Comparison of ENCODE assay signal across 11 cellular contexts in genomic region chr22:41308054-41308453, GRCh38. TPM values are rescaled to one million over a fixed set of nuclear protein-coding genes. Genes with fewer than 3 reads are reported as not detected.
DNase-seq lines count a peak whose midpoint lies in the region; ATAC-seq and TF ChIP-seq lines count a peak whose summit lies in the region.
"Had no signal": no experiment of that assay in that cellular context is flagged by ENCODE, and none has a peak within 500 bp of the region (broad histone marks: within the 10 kb centered on the region; RNA-seq: fewer than 3 reads in every experiment).

No MANE protein-coding gene starts in this region.

- no peaks in the 10 kb centered on the region for H3K27me3 Mint-ChIP-seq in stimulated activated naive CD8-positive, alpha-beta T cell treated with anti-CD3 and anti-CD28 coated beads, Interleukin-15, Interleukin-2, amounts not matched to agents 100 ng/mL and 50 ng/mL, for 24 hours
- no peaks in the 10 kb centered on the region for H3K27me3 Mint-ChIP-seq in effector memory CD8-positive, alpha-beta T cell
- H3K27me3 Mint-ChIP-seq: progenitor cell of endocrine pancreas had no signal

- H3K27ac Mint-ChIP-seq in stimulated activated naive CD8-positive, alpha-beta T cell treated with anti-CD3 and anti-CD28 coated beads, Interleukin-15, Interleukin-2, amounts not matched to agents 100 ng/mL and 50 ng/mL, for 24 hours, result peak overlapping the region; percentile 58
- H3K27ac Mint-ChIP-seq in effector memory CD8-positive, alpha-beta T cell, result peak overlapping the region; percentile 19 to 87

- H3K79me2 ChIP-seq in mesendoderm (ENCODE audit: control insufficient read depth, insufficient read depth, low read length), result peaks cover 51% of the 10 kb centered on the region

- peaks cover 6% of the 10 kb centered on the region for H3K4me1 ChIP-seq in mesendoderm (ENCODE audit: control insufficient read depth, low read depth, low read length)

- H3K27me3 ChIP-seq in mesendoderm (ENCODE audit: insufficient read depth, low read length, poor library complexity), result no peaks in the 10 kb centered on the region
- H3K27me3 ChIP-seq: BE2C had no signal

- CTCF ChIA-PET in GM10248 (lab: Yijun Ruan, JAX), result no interaction called here

- no peak overlapping the region for H3K27ac ChIP-seq in mesendoderm (ENCODE audit: low read depth, low read length)

- no peak for ATAC-seq in stimulated activated naive CD8-positive, alpha-beta T cell treated with anti-CD3 and anti-CD28 coated beads, Interleukin-15, Interleukin-2, amounts not matched to agents 100 U/mL and 50 U/mL, for 24 hours
- ATAC-seq in effector memory CD8-positive, alpha-beta T cell (replicated peaks), result no peak
- ATAC-seq in GM18858 (IDR thresholded peaks at IDR 0.05; ENCODE audit: unreplicated experiment), result no peak
- no peak for ATAC-seq in GM21515 (IDR thresholded peaks at IDR 0.05; ENCODE audit: unreplicated experiment)

- no peak overlapping the region for H3K56ac ChIP-seq in mesendoderm (ENCODE audit: low read length)

- POLR2A ChIA-PET in GM10248 (lab: Yijun Ruan, JAX), result no interaction called here

- H3K4me3 ChIP-seq in mesendoderm (ENCODE audit: low read length), result no peak overlapping the region

- H3K9ac ChIP-seq in mesendoderm (ENCODE audit: low read length), result no peak overlapping the region

- no peak overlapping the region for H4K5ac ChIP-seq in mesendoderm (ENCODE audit: low read length)

- H3K4me3 Mint-ChIP-seq in stimulated activated naive CD8-positive, alpha-beta T cell treated with anti-CD3 and anti-CD28 coated beads, Interleukin-15, Interleukin-2, amounts not matched to agents 100 ng/mL and 50 ng/mL, for 24 hours, result no peak overlapping the region
- H3K4me3 Mint-ChIP-seq in effector memory CD8-positive, alpha-beta T cell, result no peak overlapping the region

- no peak overlapping the region for H2BK5ac ChIP-seq in mesendoderm (ENCODE audit: low read length)

- peaks cover 3% of the 10 kb centered on the region for H3K36me3 ChIP-seq in mesendoderm (ENCODE audit: control insufficient read depth, insufficient read depth, low read length)

- no peak overlapping the region for H2BK120ac ChIP-seq in mesendoderm (ENCODE audit: low read depth, low read length)

- DNase-seq in stimulated activated naive CD8-positive, alpha-beta T cell treated with anti-CD3 and anti-CD28 coated beads, Interleukin-15, Interleukin-2, amounts not matched to agents 100 U/mL and 50 U/mL, for 24 hours, result no peak
- DNase-seq in effector memory CD8-positive, alpha-beta T cell, result no peak
- DNase-seq in mesendoderm (peak; percentile 74), cortex of kidney (lab: John Stamatoyannopoulos, UW) (no peak), GM10248 (ENCODE audit: extremely low spot score) (no peak)
- DNase-seq: BE2C, NCI-H1105 treated with DMSO at 0.1 percent for 48 hours had no signal

- no peaks in the 10 kb centered on the region for H3K9me3 Mint-ChIP-seq in stimulated activated naive CD8-positive, alpha-beta T cell treated with anti-CD3 and anti-CD28 coated beads, Interleukin-15, Interleukin-2, amounts not matched to agents 100 ng/mL and 50 ng/mL, for 24 hours
- no peaks in the 10 kb centered on the region for H3K9me3 Mint-ChIP-seq in effector memory CD8-positive, alpha-beta T cell

- H3K18ac ChIP-seq in mesendoderm (ENCODE audit: low read length), result no peak overlapping the region

- no peak overlapping the region for H3K4me2 ChIP-seq in mesendoderm (ENCODE audit: low read length)

- peaks cover 29% of the 10 kb centered on the region for H3K79me1 ChIP-seq in mesendoderm (ENCODE audit: low read length)

- no peak overlapping the region for H2AK5ac ChIP-seq in mesendoderm (ENCODE audit: low read length)

- H2BK15ac ChIP-seq in mesendoderm (replicated peaks; ENCODE audit: low read depth), result no peak overlapping the region

- TF ChIP-seq CTCF in GM10248 (IDR thresholded peaks at IDR 0.05; ENCODE audit: control extremely low read depth, extremely low read depth, low read depth, missing control alignments), result no peak

- peaks cover 28% of the 10 kb centered on the region for H3K36me3 Mint-ChIP-seq in stimulated activated naive CD8-positive, alpha-beta T cell treated with anti-CD3 and anti-CD28 coated beads, Interleukin-15, Interleukin-2, amounts not matched to agents 100 ng/mL and 50 ng/mL, for 24 hours (ENCODE audit: low read depth)
- H3K36me3 Mint-ChIP-seq in effector memory CD8-positive, alpha-beta T cell (ENCODE audit: insufficient read depth), result peaks cover 18% of the 10 kb centered on the region

- no peak overlapping the region for H3K4ac ChIP-seq in mesendoderm (ENCODE audit: low read depth, low read length)

- H3K4me1 Mint-ChIP-seq in stimulated activated naive CD8-positive, alpha-beta T cell treated with anti-CD3 and anti-CD28 coated beads, Interleukin-15, Interleukin-2, amounts not matched to agents 100 ng/mL and 50 ng/mL, for 24 hours (ENCODE audit: low read depth), result peaks cover 51% of the 10 kb centered on the region
- peaks cover 31 to 42% of the 10 kb centered on the region in 2 donors for H3K4me1 Mint-ChIP-seq in effector memory CD8-positive, alpha-beta T cell (ENCODE audit: low read depth in 2 of 2)

- no peak overlapping the region for H4K8ac ChIP-seq in mesendoderm (ENCODE audit: low read depth, low read length)

- no CpG with 5 or more reads among the region's 3 CpGs for WGBS in mesendoderm (ENCODE audit: extremely low coverage, insufficient coverage, low lambda C conversion rate)

- H3K23ac ChIP-seq in mesendoderm (ENCODE audit: low read length), result no peak overlapping the region

RNA-seq across cellular contexts. Expression of gene ZC3H7B, which starts 6.7 kb away (rescaled TPM):
- polyA plus RNA-seq in mesendoderm (2013, experiment 1 of 2), result 38.1 TPM
- 38.8 TPM for polyA plus RNA-seq in mesendoderm (2013, experiment 2 of 2)

RNA-seq across cellular contexts. Expression of gene RANGAP1, which starts 22.1 kb away (rescaled TPM):
- polyA plus RNA-seq in mesendoderm (2013, experiment 1 of 2), result 79.4 TPM
- 79.5 TPM for polyA plus RNA-seq in mesendoderm (2013, experiment 2 of 2)
